ENCODE assay signal across 1 cellular context in the genomic region with DNA sequence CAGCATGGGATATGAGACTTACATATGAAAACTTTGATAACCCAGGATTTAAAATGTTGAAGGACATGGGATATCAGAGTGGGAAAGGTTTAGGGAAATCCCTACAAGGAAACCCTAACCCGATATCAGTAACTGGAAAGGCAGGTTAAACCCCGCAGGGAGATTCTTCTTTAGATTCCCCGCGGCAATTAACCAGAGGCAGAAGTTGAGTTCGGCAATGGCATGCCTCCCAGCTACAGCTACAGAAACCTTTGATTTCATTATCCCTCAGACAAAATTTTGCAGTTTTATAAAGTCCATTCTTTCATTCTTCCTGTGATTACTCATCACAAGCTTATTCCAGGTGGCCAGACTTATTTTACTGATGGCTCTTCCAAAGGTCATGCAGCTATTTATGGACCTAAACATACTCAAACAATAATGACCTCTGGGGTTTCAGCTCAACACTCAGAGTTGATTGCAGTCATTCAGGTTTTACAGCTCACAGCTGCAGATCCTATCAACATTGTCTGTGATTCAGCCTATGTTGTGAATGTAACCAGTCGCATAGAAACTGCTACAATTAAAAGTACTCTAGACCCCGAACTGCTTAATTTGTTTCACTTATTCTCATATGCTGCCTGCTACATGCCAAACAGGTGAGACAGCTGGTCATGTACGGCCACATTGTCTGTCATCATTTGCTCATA.
TF ChIP-seq lines count a peak whose summit lies in the region.

No MANE protein-coding gene starts in this region.

TF ChIP-seq in liver, 16 proteins besides CTCF, POLR2A, EP300 and RAD21 (continued from another document):
- TF ChIP-seq, protein P1, sequence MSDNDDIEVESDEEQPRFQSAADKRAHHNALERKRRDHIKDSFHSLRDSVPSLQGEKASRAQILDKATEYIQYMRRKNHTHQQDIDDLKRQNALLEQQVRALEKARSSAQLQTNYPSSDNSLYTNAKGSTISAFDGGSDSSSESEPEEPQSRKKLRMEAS (IDR thresholded peaks at IDR 0.05): peak; percentile 49
- TF ChIP-seq SP1 (IDR thresholded peaks at IDR 0.05) (peak; percentile 82), EGR1 (IDR thresholded peaks at IDR 0.05; ENCODE audit: low read depth in 2 of 2) (peak in 1 of 2 donors; percentile 12), TAF1 (conservative IDR thresholded peaks at IDR 0.05) (peak; percentile 55), HNF4A (conservative IDR thresholded peaks at IDR 0.05) (peak; percentile 78 to 84), JUND (IDR thresholded peaks at IDR 0.05) (peak in 1 of 2 donors; percentile 77)
TF ChIP-seq in liver: peak in this region for 13; not testable (repeated sequence) for 3.
